ENCODE assay signal across 22 cellular contexts in the genomic region with DNA sequence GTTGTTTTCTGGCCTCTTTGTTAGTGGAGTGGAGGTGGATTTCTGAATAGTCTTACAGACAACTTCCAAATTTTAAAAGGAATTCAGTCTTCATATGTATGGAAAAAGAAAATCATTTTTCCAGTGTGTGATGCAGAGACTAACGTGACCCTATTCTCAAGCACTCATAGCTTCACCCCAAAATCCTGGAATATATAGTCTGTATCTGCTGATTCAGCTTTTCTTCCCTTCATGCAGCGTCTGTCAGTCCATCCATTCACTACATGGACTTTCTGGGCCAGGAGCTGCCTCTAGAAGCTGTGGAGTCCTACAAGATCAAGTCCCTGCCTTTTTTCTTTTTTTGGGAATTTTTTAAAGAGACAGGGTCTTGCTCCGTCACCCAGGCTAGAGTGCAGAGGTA. TPM values are rescaled to one million over a fixed set of nuclear protein-coding genes. Genes with fewer than 3 reads are reported as not detected.
A peak's percentile ranks its signal among the peaks of the same experiment; 100 is the strongest.
DNase-seq lines count a peak whose midpoint lies in the region; ATAC-seq, FAIRE-seq and TF ChIP-seq lines count a peak whose summit lies in the region.
"Had no signal": no experiment of that assay in that cellular context is flagged by ENCODE, and none has a peak within 500 bp of the region (broad histone marks: within the 10 kb centered on the region; RNA-seq: fewer than 3 reads in every experiment).

No MANE protein-coding gene starts in this region.

- CTCF ChIA-PET in K562 (lab: Yijun Ruan, JAX; ENCODE audit: low intra/inter-chr PET ratio): no interaction called here

- H3K36me3 ChIP-seq in K562 (ENCODE audit: control insufficient read depth, insufficient read depth, low read length) (peaks cover 44% of the 10 kb centered on the region), thoracic aorta (peaks cover 33% of the 10 kb centered on the region), upper lobe of left lung (peaks cover 16 to 44% (median 31%) of the 10 kb centered on the region in 4 donors)

- no peak overlapping the region for H3K27ac ChIP-seq in K562 (ENCODE audit: extremely low read depth, low read depth, low read length)
- H3K27ac ChIP-seq in thoracic aorta: peak overlapping the region; percentile 13 to 58
- H3K27ac ChIP-seq in upper lobe of left lung: peak overlapping the region in 2 of 4 donors; percentile 28 to 44
- H3K27ac ChIP-seq: 22Rv1, WERI-Rb-1 had no signal

- H3K27ac Mint-ChIP-seq in activated naive CD4-positive, alpha-beta T cell treated with anti-CD3 and anti-CD28 coated beads, Interleukin-2, amount 50 U/mL, for 24 hours: peak overlapping the region; percentile 70
- H3K27ac Mint-ChIP-seq in glutamatergic neuron (ENCODE audit: unreplicated experiment): peak overlapping the region; percentile 52
- H3K27ac Mint-ChIP-seq: stimulated activated memory B cell treated with anti-CD40 and anti-IgM and Interleukin-4, amounts not matched to agents 10 μg/mL and 1 μg/mL and 100 μg/mL, for 72 hours; T-helper 2 cell treated with Interferon-gamma antibody and Interleukin-4, amounts not matched to agents 5 μg/mL and 100 μg/mL, for 36 hours had no signal

- peaks cover 3% of the 10 kb centered on the region for H3K36me3 Mint-ChIP-seq in activated naive CD4-positive, alpha-beta T cell treated with anti-CD3 and anti-CD28 coated beads, Interleukin-2, amount 50 U/mL, for 24 hours
- H3K36me3 Mint-ChIP-seq in glutamatergic neuron (ENCODE audit: unreplicated experiment): peaks cover 4% of the 10 kb centered on the region

- H3K27me3 ChIP-seq in K562 (ENCODE audit: control insufficient read depth in 2 of 2, insufficient read depth in 2 of 2, low read length in 2 of 2): no peaks in the 10 kb centered on the region
- no peaks in the 10 kb centered on the region for H3K27me3 ChIP-seq in thoracic aorta (replicated peaks; ENCODE audit: insufficient read depth)
- no peaks in the 10 kb centered on the region for H3K27me3 ChIP-seq in upper lobe of left lung
- H3K27me3 ChIP-seq: tibial nerve had no signal

- H3K79me2 ChIP-seq in K562 (ENCODE audit: control insufficient read depth, insufficient read depth, low read length): peaks cover 24% of the 10 kb centered on the region

- H3K4me3 ChIP-seq in K562: no peak overlapping the region
- peak overlapping the region; percentile 41 for H3K4me3 ChIP-seq in thoracic aorta
- no peak overlapping the region for H3K4me3 ChIP-seq in upper lobe of left lung
- H3K4me3 ChIP-seq: tibial nerve had no signal

- peaks cover 17% of the 10 kb centered on the region for H3K4me1 Mint-ChIP-seq in activated naive CD4-positive, alpha-beta T cell treated with anti-CD3 and anti-CD28 coated beads, Interleukin-2, amount 50 U/mL, for 24 hours
- H3K4me1 Mint-ChIP-seq in glutamatergic neuron (ENCODE audit: low read depth, unreplicated experiment): peaks cover 20% of the 10 kb centered on the region

- WGBS in K562 (ENCODE audit: insufficient coverage, low coverage, missing lambda C conversion rate): 100% methylated on average over 2 of the region's 3 CpGs
- WGBS in upper lobe of left lung, 2 donors: 77 to 78% methylated on average over 3 of the region's 3 CpGs

- H4K20me1 ChIP-seq in K562 (replicated peaks; ENCODE audit: control insufficient read depth, insufficient read depth, low read length): no peaks in the 10 kb centered on the region

- BruUV-seq in K562 (replicated peaks; lab: Mats Ljungman, UMichigan): no TSS peak

- H3K9me3 Mint-ChIP-seq in activated naive CD4-positive, alpha-beta T cell treated with anti-CD3 and anti-CD28 coated beads, Interleukin-2, amount 50 U/mL, for 24 hours: no peaks in the 10 kb centered on the region
- H3K9me3 Mint-ChIP-seq in glutamatergic neuron (ENCODE audit: unreplicated experiment): peaks cover 9% of the 10 kb centered on the region
- H3K9me3 Mint-ChIP-seq: effector memory CD8-positive, alpha-beta T cell; stimulated activated memory B cell treated with anti-CD40 and anti-IgM and Interleukin-4, amounts not matched to agents 10 μg/mL and 1 μg/mL and 100 μg/mL, for 72 hours; T-helper 2 cell treated with Interferon-gamma antibody and Interleukin-4, amounts not matched to agents 5 μg/mL and 100 μg/mL, for 36 hours had no signal

- H2AFZ ChIP-seq in K562 (ENCODE audit: low read depth, low read length): no peak overlapping the region

- in situ Hi-C loops in K562 (cut with MboI): no loop called here
- in situ Hi-C loops in GM13977 (cut with MboI; ENCODE audit: low pct_unique_long_range_greater_than_20kb, low sequenced_read_pairs, unreplicated experiment): no loop called here

- no peak for FAIRE-seq in K562 (lab: Jason Lieb, UNC)

- TF ChIP-seq EP300 in K562 (IDR thresholded peaks at IDR 0.05; ENCODE audit: low read length) (no peak), upper lobe of left lung (IDR thresholded peaks at IDR 0.05) (no peak)

- H3K27me3 Mint-ChIP-seq in activated naive CD4-positive, alpha-beta T cell treated with anti-CD3 and anti-CD28 coated beads, Interleukin-2, amount 50 U/mL, for 24 hours: no peaks in the 10 kb centered on the region
- H3K27me3 Mint-ChIP-seq in glutamatergic neuron (ENCODE audit: unreplicated experiment): peaks cover 8% of the 10 kb centered on the region
- H3K27me3 Mint-ChIP-seq: effector memory CD8-positive, alpha-beta T cell; stimulated activated memory B cell treated with anti-CD40 and anti-IgM and Interleukin-4, amounts not matched to agents 10 μg/mL and 1 μg/mL and 100 μg/mL, for 72 hours had no signal

- intact Hi-C loops in K562 (cut with micrococcal nuclease): no loop called here

- H3K4me2 ChIP-seq in K562 (ENCODE audit: insufficient read depth, low read length): no peak overlapping the region

- no peak for ATAC-seq in K562
- no peak for ATAC-seq in thoracic aorta (ENCODE audit: insufficient number of reproducible peaks, low FRiP score, low read depth)
- no peak for ATAC-seq in GM19035 (IDR thresholded peaks at IDR 0.05; ENCODE audit: unreplicated experiment)
- no peak for ATAC-seq in upper lobe of left lung (ENCODE audit: low FRiP score in 2 of 2)
- ATAC-seq: effector memory CD8-positive, alpha-beta T cell; HCT116; stimulated activated memory B cell treated with anti-CD40 and anti-IgM and Interleukin-4, amounts not matched to agents 10 μg/mL and 1 μg/mL and 100 μg/mL, for 72 hours had no signal

- no peak for TF ChIP-seq RAD21 in K562 (CRISPR knock-in tag; conservative IDR thresholded peaks at IDR 0.05 in 1 of 2, IDR thresholded peaks at IDR 0.05 in 1 of 2)

- no peak overlapping the region for H3K4me3 Mint-ChIP-seq in activated naive CD4-positive, alpha-beta T cell treated with anti-CD3 and anti-CD28 coated beads, Interleukin-2, amount 50 U/mL, for 24 hours
- H3K4me3 Mint-ChIP-seq in glutamatergic neuron (ENCODE audit: unreplicated experiment): peak overlapping the region; percentile 6
- H3K4me3 Mint-ChIP-seq: effector memory CD8-positive, alpha-beta T cell; stimulated activated memory B cell treated with anti-CD40 and anti-IgM and Interleukin-4, amounts not matched to agents 10 μg/mL and 1 μg/mL and 100 μg/mL, for 72 hours; T-helper 2 cell treated with Interferon-gamma antibody and Interleukin-4, amounts not matched to agents 5 μg/mL and 100 μg/mL, for 36 hours had no signal

- H3K9ac ChIP-seq in K562 (ENCODE audit: insufficient read depth in 1 of 2, low read depth in 2 of 2, low read length in 2 of 2): no peak overlapping the region; a peak in 1 of 4 replicates

- no peaks in the 10 kb centered on the region for H3K9me1 ChIP-seq in K562 (ENCODE audit: control insufficient read depth, insufficient read depth, low read length)

- H3K9me3 ChIP-seq in K562 (replicated peaks; ENCODE audit: control insufficient read depth, insufficient read depth, low read depth, low read length) (no peaks in the 10 kb centered on the region), thoracic aorta (no peaks in the 10 kb centered on the region), upper lobe of left lung (no peaks in the 10 kb centered on the region)
- H3K9me3 ChIP-seq: tibial nerve had no signal

- TF ChIP-seq CTCF in K562 (IDR thresholded peaks at IDR 0.05 in 2 of 3, conservative IDR thresholded peaks at IDR 0.05 in 1 of 3; ENCODE audit: insufficient read depth in 2 of 3, low read depth in 1 of 3, low read length in 3 of 3) (no peak), glutamatergic neuron (IDR thresholded peaks at IDR 0.05; ENCODE audit: partially characterized antibody, unreplicated experiment) (no peak), thoracic aorta (IDR thresholded peaks at IDR 0.05) (no peak), upper lobe of left lung (IDR thresholded peaks at IDR 0.05) (no peak), GM13977 (IDR thresholded peaks at IDR 0.05; ENCODE audit: extremely low read depth, insufficient read depth, missing control alignments) (no peak)

- H3K4me1 ChIP-seq in K562 (replicated peaks in 1 of 2; ENCODE audit: control insufficient read depth in 2 of 2, insufficient read depth in 2 of 2, low read length in 2 of 2) (no peaks in the 10 kb centered on the region; a peak in 1 of 5 replicates), thoracic aorta (ENCODE audit: control insufficient read depth in 1 of 2, low read depth in 2 of 2) (peaks cover 26 to 49% of the 10 kb centered on the region in 2 donors), upper lobe of left lung (peaks cover 30 to 68% (median 50%) of the 10 kb centered on the region in 4 donors)

- POLR2A ChIA-PET in K562 (lab: Yijun Ruan, JAX): interaction anchor here (0.5 to 1.2 kb wide), 3 partner anchors 24 to 48 kb away, joined by 3 to 4 read pairs (median 4); a partner anchor contains a TSS

- no peak for TF ChIP-seq POLR2A in K562 (conservative IDR thresholded peaks at IDR 0.05)
- TF ChIP-seq POLR2A in upper lobe of left lung (IDR thresholded peaks at IDR 0.05): no peak

- DNase-seq in activated naive CD4-positive, alpha-beta T cell (lab: John Stamatoyannopoulos, UW): no peak
- DNase-seq in K562 (ENCODE audit: extremely low read depth in 1 of 4, low spot score in 3 of 4): no peak
- no peak for DNase-seq in glutamatergic neuron
- no peak for DNase-seq in thoracic aorta (ENCODE audit: low spot score)
- DNase-seq in upper lobe of left lung: no peak
- no peak for DNase-seq in GM13977 (ENCODE audit: low spot score)
- DNase-seq: activated CD8-positive, alpha-beta memory T cell treated with anti-CD3 and anti-CD28 coated beads, Interleukin-2, amount 50 U/mL, for 48 hours; activated gamma-delta T cell treated with Interleukin-2 at 50 U/mL for 16 hours; COR-L47; DND-41; effector memory CD8-positive, alpha-beta T cell; NCI-H1092 treated with DMSO at 0.1 percent for 48 hours; NCI-H2081; NCI-H446; WERI-Rb-1 had no signal

RNA-seq across cellular contexts. Expression of a gene that starts 23.8 kb away (rescaled TPM):
- total RNA-seq in K562 (2011; cell fraction: chromatin; rRNA removed; ENCODE audit: low replicate concordance): 259 and 402 TPM in 2 replicates
- 146 and 151 TPM in 2 replicates for total RNA-seq in K562 (2011; cell fraction: nucleolus; rRNA removed)
- total RNA-seq in K562 (2011; cell fraction: nucleoplasm; rRNA removed): 202 and 203 TPM in 2 replicates
- total RNA-seq in K562 (2014; rRNA removed) (90.2 and 134 TPM in 2 replicates), K562 (2014; rRNA removed; fragmentation: Illumina TruSeq; extraction: Trizol) (44.9 and 45.4 TPM in 2 replicates), K562 (2015; rRNA removed; fragmentation: Illumina TruSeq; extraction: Trizol) (51.5 and 54.8 TPM in 2 replicates), K562 (2021) (73.7 and 76.9 TPM in 2 replicates), glutamatergic neuron (ENCODE audit: unreplicated experiment) (975 TPM), thoracic aorta (100 to 1,000 TPM; 545 to 588 TPM), upper lobe of left lung (100 to 1,000 TPM; 175 to 614 (median 267) TPM)
- polyA plus RNA-seq in K562 (2011; rRNA removed) (62.8 and 69.9 TPM in 2 replicates), K562 (2014; fragmentation: Illumina TruSeq; extraction: Trizol) (39.4 and 43.1 TPM in 2 replicates), K562 (2014; fragmentation: Nextera tagmentation; extraction: Ambion mirVana) (1 to 10 TPM; 4.9 to 6.2 TPM), K562 (2014; rRNA removed) (112 and 131 TPM in 2 replicates)
- polyA plus RNA-seq in K562 (2011; cell fraction: cytosol; rRNA removed): 50.1 and 69.4 TPM in 2 replicates
- polyA plus RNA-seq in K562 (2011; cell fraction: nucleus; rRNA removed): 122 and 135 TPM in 2 replicates
- polyA plus RNA-seq in K562 (2012): 44.6 and 51.6 TPM in 2 replicates
- polyA minus RNA-seq in K562 (2011; rRNA and poly(A)+ RNA removed): 72.4 and 77.9 TPM in 2 replicates
- polyA minus RNA-seq in K562 (2011; cell fraction: cytosol; rRNA and poly(A)+ RNA removed): 27.6 and 35.7 TPM in 2 replicates
- 59.6 and 86.4 TPM in 2 replicates for polyA minus RNA-seq in K562 (2011; cell fraction: nucleus; rRNA and poly(A)+ RNA removed)
